In genomic region chr7:135557455-135558336, GRCh38 we compare ENCODE assay signal across 8 cellular contexts. TPM values are rescaled to one million over a fixed set of nuclear protein-coding genes. Genes with fewer than 3 reads are reported as not detected.
DNase-seq lines count a peak whose midpoint lies in the region; ATAC-seq and TF ChIP-seq lines count a peak whose summit lies in the region.

TSS of gene NUP205 (plus strand) at chr7:135557917. CDS start at chr7:135557945, 28 bp downstream.

- peaks cover 12% of the 10 kb centered on the region for H3K79me1 ChIP-seq in trophoblast cell (ENCODE audit: low read length)

- TF ChIP-seq CTCF in GM12865 (IDR thresholded peaks at IDR 0.05; ENCODE audit: insufficient read depth, low read depth, low read length, missing control alignments) (no peak), SU-DHL-6 (IDR thresholded peaks at IDR 0.05; ENCODE audit: insufficient read depth, low read length, poor library complexity, severe bottlenecking) (no peak), cardiac muscle cell (IDR thresholded peaks at IDR 0.05; ENCODE audit: low read depth, low read length) (no peak), transverse colon (IDR thresholded peaks at IDR 0.05) (peak in 3 of 5 experiments; percentile 10 to 56 (median 39))

- H3K9ac ChIP-seq in SU-DHL-6 (ENCODE audit: low read length) (peak within 1 kb of the TSS; percentile 99), trophoblast cell (ENCODE audit: low read length) (peak within 1 kb of the TSS; percentile 95)

- peak within 1 kb of the TSS; percentile 28 for H2AK5ac ChIP-seq in trophoblast cell (ENCODE audit: low read length)

- H3K9me3 ChIP-seq in SU-DHL-6 (ENCODE audit: insufficient read depth, low read length) (no peaks in the 10 kb centered on the region), cardiac muscle cell (ENCODE audit: low read depth) (no peaks in the 10 kb centered on the region), trophoblast cell (ENCODE audit: insufficient read depth, low read depth, low read length) (no peaks in the 10 kb centered on the region), transverse colon (no peaks in the 10 kb centered on the region)

- H4K91ac ChIP-seq in trophoblast cell (ENCODE audit: low read depth, low read length), result peak within 1 kb of the TSS; percentile 65

- peak within 1 kb of the TSS; percentile 88 for H3K27ac ChIP-seq in SU-DHL-6 (ENCODE audit: low read depth, low read length)
- peak within 1 kb of the TSS; percentile 98 for H3K27ac ChIP-seq in cardiac muscle cell
- H3K27ac ChIP-seq in trophoblast cell (ENCODE audit: low read depth, low read length), result peak within 1 kb of the TSS; percentile 63
- peak within 1 kb of the TSS; percentile 91 to 93 (median 92) for H3K27ac ChIP-seq in transverse colon

- H3K27me3 ChIP-seq in SU-DHL-6 (ENCODE audit: low read length) (no peaks in the 10 kb centered on the region), cardiac muscle cell (no peaks in the 10 kb centered on the region), trophoblast cell (ENCODE audit: insufficient read depth, low read length) (no peaks in the 10 kb centered on the region), transverse colon (no peaks in the 10 kb centered on the region)

- TF ChIP-seq EP300 in transverse colon (IDR thresholded peaks at IDR 0.05; ENCODE audit: low read depth), result no peak

- H2AFZ ChIP-seq in SU-DHL-6 (ENCODE audit: low read depth, low read length, severe bottlenecking), result peak within 1 kb of the TSS; percentile 97
- H2AFZ ChIP-seq in trophoblast cell (ENCODE audit: insufficient read depth, low read length, poor library complexity), result peak within 1 kb of the TSS; percentile 90

- no CpG with 5 or more reads among the region's 38 CpGs for WGBS in trophoblast cell (ENCODE audit: extremely low coverage, insufficient coverage, insufficient read length)
- 3 to 10% methylated on average over 10 to 38 of the region's 38 CpGs for WGBS in transverse colon (ENCODE audit: low coverage in 1 of 2), 2 donors

- no peak within 1 kb of the TSS for H3K23ac ChIP-seq in trophoblast cell (ENCODE audit: low read length)

- DNase-seq in GM12865 (ENCODE audit: low read depth), result peak; percentile 88
- peak; percentile 94 for DNase-seq in NCI-H1092 treated with DMSO at 0.1 percent for 48 hours (lab: John Stamatoyannopoulos, UW)
- DNase-seq in activated naive CD8-positive, alpha-beta T cell treated with anti-CD3 and anti-CD28 coated beads, Interleukin-2, amount 50 U/mL, for 16 hours (ENCODE audit: low read depth, low spot score), result peak; percentile 43
- peak; percentile 76 to 87 for DNase-seq in cardiac muscle cell (ENCODE audit: low read depth in 1 of 2, low spot score in 1 of 2)
- peak; percentile 56 to 81 for DNase-seq in trophoblast cell
- peak; percentile 65 for DNase-seq in transverse colon

- H3K4me2 ChIP-seq in SU-DHL-6 (ENCODE audit: low read depth, low read length, poor library complexity, severe bottlenecking) (peak within 1 kb of the TSS; percentile 72), trophoblast cell (ENCODE audit: low read length) (peak within 1 kb of the TSS; percentile 61)

- no peaks in the 10 kb centered on the region; the same call in 1 of the 2 replicates for H3F3A ChIP-seq in SU-DHL-6 (ENCODE audit: insufficient read depth)

- no peak within 1 kb of the TSS for H2BK12ac ChIP-seq in trophoblast cell (ENCODE audit: low read length)

- in situ Hi-C loops in transverse colon (cut with MboI; ENCODE audit: low pct_ligation_motif_present in 1 of 4, low pct_unique_long_range_greater_than_20kb in 1 of 4, low sequenced_read_pairs in 3 of 4), result loop anchor here in 3 of 4 donors (5.0 to 25.0 kb wide), 2 partner anchors 45 to 270 kb away; partner anchors contain the start of gene CNOT4 (in 1 of the 3)

- H3K4ac ChIP-seq in trophoblast cell (ENCODE audit: low read depth, low read length), result peak within 1 kb of the TSS; percentile 73

- no peaks in the 10 kb centered on the region for H3K9me2 ChIP-seq in SU-DHL-6 (replicated peaks; ENCODE audit: insufficient read depth, low read length)

- intact Hi-C loops in transverse colon (cut with DNase I; ENCODE audit: low total_unique reads), result loop anchor here (2.0 to 5.0 kb wide), 2 partner anchors 47 to 275 kb away; partner anchors contain the start of gene CNOT4

- peak within 1 kb of the TSS; percentile 83 for H2BK120ac ChIP-seq in trophoblast cell (ENCODE audit: insufficient read depth, low read length, poor library complexity)

- H3K36me3 ChIP-seq in SU-DHL-6 (ENCODE audit: low read length) (no peaks in the 10 kb centered on the region), cardiac muscle cell (no peaks in the 10 kb centered on the region), trophoblast cell (ENCODE audit: control insufficient read depth in 1 of 2, insufficient read depth in 2 of 2, low read length in 2 of 2) (no peaks in the 10 kb centered on the region), transverse colon (no peaks in the 10 kb centered on the region)

- H4K12ac ChIP-seq in trophoblast cell (ENCODE audit: low read depth, low read length), result peak within 1 kb of the TSS; percentile 89

- peak within 1 kb of the TSS; percentile 47 for H3K14ac ChIP-seq in trophoblast cell (ENCODE audit: low read length)

- peak within 1 kb of the TSS; percentile 94 for H2BK5ac ChIP-seq in trophoblast cell (ENCODE audit: low read depth, low read length, poor library complexity)

- H3K18ac ChIP-seq in trophoblast cell (ENCODE audit: low read length), result peak within 1 kb of the TSS; percentile 67

- H3K4me3 ChIP-seq in GM12865 (ENCODE audit: low read depth, low read length), result peak within 1 kb of the TSS; percentile 73
- peak within 1 kb of the TSS; percentile 97 for H3K4me3 ChIP-seq in SU-DHL-6 (ENCODE audit: insufficient read depth, low read length, poor library complexity, severe bottlenecking)
- H3K4me3 ChIP-seq in cardiac muscle cell, result peak within 1 kb of the TSS; percentile 72
- H3K4me3 ChIP-seq in trophoblast cell (ENCODE audit: low read depth, low read length), result peak within 1 kb of the TSS; percentile 88
- H3K4me3 ChIP-seq in transverse colon, result peak within 1 kb of the TSS; percentile 63 to 80 (median 75)

- H4K20me1 ChIP-seq in SU-DHL-6 (ENCODE audit: low read depth, low read length), result peaks cover 5% of the 10 kb centered on the region; the same call in 1 of the 2 replicates

- ATAC-seq in HG02623 (IDR thresholded peaks at IDR 0.05; ENCODE audit: unreplicated experiment), result peak; percentile 62

- H3K79me2 ChIP-seq in SU-DHL-6 (ENCODE audit: insufficient read depth, low read length), result peaks cover 49% of the 10 kb centered on the region
- H3K79me2 ChIP-seq in trophoblast cell (ENCODE audit: control insufficient read depth, insufficient read depth, low read length, poor library complexity), result peaks cover 17% of the 10 kb centered on the region

- H3K4me1 ChIP-seq in cardiac muscle cell (ENCODE audit: low read depth), result no peaks in the 10 kb centered on the region
- H3K4me1 ChIP-seq in trophoblast cell (ENCODE audit: control insufficient read depth in 1 of 2, insufficient read depth in 2 of 2, low read length in 2 of 2), result no peaks in the 10 kb centered on the region
- peaks cover 0 to 20% (median 7%) of the 10 kb centered on the region in 4 donors for H3K4me1 ChIP-seq in transverse colon

- peak; percentile 27 for TF ChIP-seq POLR2A in transverse colon (IDR thresholded peaks at IDR 0.05)

- H4K8ac ChIP-seq in trophoblast cell (ENCODE audit: low read depth, low read length), result peak within 1 kb of the TSS; percentile 89

RNA-seq across cellular contexts. Expression of gene NUP205, which starts in this region (rescaled TPM):
- 33.9 and 35.9 TPM in 2 replicates for total RNA-seq in cardiac muscle cell
- polyA plus RNA-seq in cardiac muscle cell, result 21.8 and 22.3 TPM in 2 replicates
- polyA plus RNA-seq in trophoblast cell (2013), result 71.6 and 77.0 TPM in 2 replicates
- total RNA-seq in transverse colon, result 10 to 100 TPM; 23.2 to 84.5 (median 25.2) TPM

Comparison
In these comparisons a context has a peak if more than half of its experiments do, and no peak if none do; other contexts are left out.
1. Peak in every context shown above with its lines: DNase-seq, ATAC-seq, H3K4me3 ChIP-seq and H3K27ac ChIP-seq.
2. DNase-seq: peak in every context shown above with its lines; median percentile 94 in NCI-H1092 treated with DMSO at 0.1 percent for 48 hours; 88 in GM12865; 82 in cardiac muscle cell; 68 in trophoblast cell; 65 in transverse colon; 43 in activated naive CD8-positive, alpha-beta T cell treated with anti-CD3 and anti-CD28 coated beads, Interleukin-2, amount 50 U/mL, for 16 hours.
3. CTCF ChIP-seq: peak in transverse colon (3 of 5); none in GM12865 (single experiment), SU-DHL-6 (single experiment) and cardiac muscle cell (single experiment).